ENCODE assay signal across 23 cellular contexts in genomic region chr17:8320262-8320661, GRCh38. TPM values are rescaled to one million over a fixed set of nuclear protein-coding genes. Genes with fewer than 3 reads are reported as not detected.
DNase-seq lines count a peak whose midpoint lies in the region; ATAC-seq, FAIRE-seq and TF ChIP-seq lines count a peak whose summit lies in the region.
"Had no signal": no experiment of that assay in that cellular context is flagged by ENCODE, and none has a peak within 500 bp of the region (broad histone marks: within the 10 kb centered on the region; RNA-seq: fewer than 3 reads in every experiment).

No MANE protein-coding gene starts in this region.

- 51% methylated on average over 4 of the region's 4 CpGs for WGBS in HepG2 (ENCODE audit: low lambda C conversion rate)
- 57% methylated on average over 2 of the region's 4 CpGs for WGBS in right lobe of liver (ENCODE audit: insufficient coverage, low coverage, low lambda C conversion rate, missing lambda C conversion rate)
- 76 to 96% (median 86%) methylated on average over 4 of the region's 4 CpGs for WGBS in spleen, 5 donors

- no peak overlapping the region for H2AFZ ChIP-seq in HepG2 (ENCODE audit: low read length)
- H2AFZ ChIP-seq: GM23248 had no signal

- DNase-seq in HepG2 (ENCODE audit: low spot score) = no peak
- DNase-seq in right lobe of liver = no peak
- no peak for DNase-seq in WTC11 (ENCODE audit: low spot score)
- DNase-seq in endothelial cell (ENCODE audit: low spot score) = no peak
- DNase-seq in spleen = peak; percentile 15
- no peak for DNase-seq in HuH-7 (ENCODE audit: low spot score)
- no peak for DNase-seq in activated T-cell treated with anti-CD3 and anti-CD28 coated beads, Interleukin-2, amount 50 U/mL, for 1 hour
- DNase-seq: Caco-2; CD4-positive, CD25-positive, alpha-beta regulatory T cell; CD8-positive, alpha-beta T cell; DMS153; DND-41; GM23248; H9; HFFc6 had no signal

- TF ChIP-seq CTCF in HepG2 (CRISPR knock-in tag; IDR thresholded peaks at IDR 0.05) = no peak
- TF ChIP-seq CTCF in right lobe of liver (IDR thresholded peaks at IDR 0.05) = no peak
- TF ChIP-seq CTCF in WTC11 (IDR thresholded peaks at IDR 0.05) = no peak
- TF ChIP-seq CTCF in endothelial cell (IDR thresholded peaks at IDR 0.05; ENCODE audit: unreplicated experiment) = no peak
- TF ChIP-seq CTCF in spleen (IDR thresholded peaks at IDR 0.05 in 8 of 11, conservative IDR thresholded peaks at IDR 0.05 in 3 of 11) = no peak

- no peaks in the 10 kb centered on the region for H3K79me2 ChIP-seq in HepG2 (ENCODE audit: insufficient read depth, low read length)

- H3K4me3 ChIP-seq in HepG2 (replicated peaks in 1 of 3; ENCODE audit: insufficient read depth in 1 of 3, low read depth in 2 of 3, low read length in 3 of 3) = no peak overlapping the region
- H3K4me3 ChIP-seq in right lobe of liver = no peak overlapping the region
- H3K4me3 ChIP-seq in spleen = no peak overlapping the region
- H3K4me3 ChIP-seq: BLaER1, GM23248 had no signal

- H3K4me1 Mint-ChIP-seq in WTC11 (peaks cover 19% of the 10 kb centered on the region), endothelial cell (ENCODE audit: unreplicated experiment) (peaks cover 28% of the 10 kb centered on the region)

- no peak for FAIRE-seq in HepG2 (lab: Jason Lieb, UNC)
- FAIRE-seq: G401.6, GM12892 had no signal

- CTCF ChIA-PET in HepG2 (lab: Yijun Ruan, JAX; ENCODE audit: low intra/inter-chr PET ratio, low total read pairs) (no interaction called here), WTC11 (lab: Charles Lee) (interaction anchor here (1.1 kb wide), 1 partner anchor 25 kb away, joined by 3 read pairs; the partner anchor contains the start of gene SLC25A35)

- H3K27ac ChIP-seq in HepG2 (ENCODE audit: extremely low read length, insufficient read depth, low read length) (no peak overlapping the region), right lobe of liver (no peak overlapping the region), spleen (no peak overlapping the region)
- H3K27ac ChIP-seq: BLaER1, C4-2B, GM23248 had no signal

- H3K9ac ChIP-seq in HepG2 (ENCODE audit: insufficient read depth, low read depth, low read length) = no peak overlapping the region
- H3K9ac ChIP-seq: BLaER1, GM23248 had no signal

- intact Hi-C loops in HepG2 (cut with micrococcal nuclease; ENCODE audit: unreplicated experiment) (no loop called here), right lobe of liver (cut with DNase I) (no loop called here), spleen (cut with DNase I; ENCODE audit: low total_unique reads) (no loop called here)

- H3K4me2 ChIP-seq in HepG2 (ENCODE audit: low read depth, low read length) = no peak overlapping the region
- H3K4me2 ChIP-seq: BLaER1 had no signal

- peaks cover 11% of the 10 kb centered on the region for H3K4me1 ChIP-seq in HepG2 (ENCODE audit: insufficient read depth, low read length)
- no peaks in the 10 kb centered on the region for H3K4me1 ChIP-seq in right lobe of liver
- H3K4me1 ChIP-seq in spleen = peaks cover 0 to 7% (median 0%) of the 10 kb centered on the region in 6 donors
- H3K4me1 ChIP-seq: Caco-2 had no signal

- no peak for TF ChIP-seq POLR2A in HepG2 (IDR thresholded peaks at IDR 0.05; ENCODE audit: insufficient read depth in 1 of 2, low read depth in 2 of 2, low read length in 2 of 2)
- TF ChIP-seq POLR2A in right lobe of liver (IDR thresholded peaks at IDR 0.05) = no peak
- no peak for TF ChIP-seq POLR2A in spleen (IDR thresholded peaks at IDR 0.05)

- POLR2A ChIA-PET in HepG2 (lab: Yijun Ruan, JAX) (no interaction called here), WTC11 (lab: Charles Lee) (no interaction called here)

- BruUV-seq in HepG2 (replicated peaks; lab: Mats Ljungman, UMichigan) = no TSS peak

- H4K20me1 ChIP-seq in HepG2 (ENCODE audit: insufficient read depth, low read length) = no peaks in the 10 kb centered on the region
- H4K20me1 ChIP-seq: BLaER1 had no signal

- H3K27ac Mint-ChIP-seq in WTC11 = no peak overlapping the region; the same call in 1 of the 2 replicates
- H3K27ac Mint-ChIP-seq in endothelial cell (ENCODE audit: unreplicated experiment) = no peak overlapping the region
- H3K27ac Mint-ChIP-seq: CD8-positive, alpha-beta T cell; H9; HFFc6 had no signal

- TF ChIP-seq EP300 in HepG2 (IDR thresholded peaks at IDR 0.05; ENCODE audit: low read depth in 2 of 2, low read length in 2 of 2) = no peak
- no peak for TF ChIP-seq EP300 in HepG2 (CRISPR knock-in tag; IDR thresholded peaks at IDR 0.05; ENCODE audit: borderline replicate concordance)

- TF ChIP-seq RAD21 in HepG2 (CRISPR knock-in tag; IDR thresholded peaks at IDR 0.05) = no peak

- no peaks in the 10 kb centered on the region for H3K36me3 Mint-ChIP-seq in WTC11
- peaks cover 51% of the 10 kb centered on the region for H3K36me3 Mint-ChIP-seq in endothelial cell (ENCODE audit: low read depth, unreplicated experiment)
- H3K36me3 Mint-ChIP-seq: CD4-positive, CD25-positive, alpha-beta regulatory T cell; CD8-positive, alpha-beta T cell had no signal

- no peaks in the 10 kb centered on the region for H3K9me3 ChIP-seq in HepG2 (ENCODE audit: low read length)
- H3K9me3 ChIP-seq in right lobe of liver = no peaks in the 10 kb centered on the region
- H3K9me3 ChIP-seq in spleen = no peaks in the 10 kb centered on the region
- H3K9me3 ChIP-seq: BLaER1, Caco-2 had no signal

- H3K27me3 Mint-ChIP-seq in WTC11 (ENCODE audit: low read depth) (peaks cover 27% of the 10 kb centered on the region), endothelial cell (ENCODE audit: unreplicated experiment) (peaks cover 7% of the 10 kb centered on the region)

- peaks cover 5 to 36% of the 10 kb centered on the region in 2 experiments; a peak in 4 of 5 replicates for H3K27me3 ChIP-seq in HepG2 (ENCODE audit: control insufficient read depth in 1 of 2, insufficient read depth in 2 of 2, low read length in 2 of 2)
- H3K27me3 ChIP-seq in right lobe of liver = no peaks in the 10 kb centered on the region
- peaks cover 0 to 28% (median 4%) of the 10 kb centered on the region in 7 donors for H3K27me3 ChIP-seq in spleen (replicated peaks in 1 of 7)

- in situ Hi-C loops in HepG2 (cut with HindIII; ENCODE audit: extremely low pct_ligation_motif_present, low pct_unique_long_range_greater_than_20kb) = no loop called here

- no peak overlapping the region for H3K4me3 Mint-ChIP-seq in WTC11
- H3K4me3 Mint-ChIP-seq in endothelial cell (ENCODE audit: unreplicated experiment) = peak overlapping the region; percentile 81
- H3K4me3 Mint-ChIP-seq: CD4-positive, CD25-positive, alpha-beta regulatory T cell; CD8-positive, alpha-beta T cell; H9; HFFc6 had no signal

- no peak for ATAC-seq in HepG2
- no peak for ATAC-seq in right lobe of liver
- ATAC-seq in WTC11 = no peak
- ATAC-seq in HG02642 (IDR thresholded peaks at IDR 0.05; ENCODE audit: poor library complexity, unreplicated experiment) = no peak
- ATAC-seq: CD8-positive, alpha-beta T cell had no signal

- no peaks in the 10 kb centered on the region for H3K36me3 ChIP-seq in HepG2 (replicated peaks in 1 of 2; ENCODE audit: control insufficient read depth in 1 of 2, insufficient read depth in 2 of 2, low read length in 2 of 2)
- H3K36me3 ChIP-seq in right lobe of liver = no peaks in the 10 kb centered on the region
- peaks cover 0 to 34% (median 0%) of the 10 kb centered on the region in 6 donors for H3K36me3 ChIP-seq in spleen
- H3K36me3 ChIP-seq: BLaER1 had no signal

- H3K9me3 Mint-ChIP-seq in WTC11 = no peaks in the 10 kb centered on the region
- H3K9me3 Mint-ChIP-seq in endothelial cell (ENCODE audit: unreplicated experiment) = no peaks in the 10 kb centered on the region
- H3K9me3 Mint-ChIP-seq: CD8-positive, alpha-beta T cell; HFFc6 had no signal

RNA-seq across cellular contexts. Expression of gene ARHGEF15, which starts 10.2 kb away (rescaled TPM):
- total RNA-seq in HepG2 (2016; rRNA removed; fragmentation: Illumina TruSeq; extraction: Trizol) = not detected in 2 replicates
- total RNA-seq in HepG2 (2016; cell fraction: cytosol; rRNA removed; fragmentation: Illumina TruSeq; extraction: Trizol; ENCODE audit: low read depth) = not detected in 2 replicates
- total RNA-seq in HepG2 (2016; cell fraction: insoluble cytoplasmic fraction; rRNA removed; fragmentation: Illumina TruSeq; extraction: Trizol) = not detected in 2 replicates
- total RNA-seq in HepG2 (2016; cell fraction: membrane; rRNA removed; fragmentation: Illumina TruSeq; extraction: Trizol) = not detected in 2 replicates
- total RNA-seq in HepG2 (2016; cell fraction: nucleus; rRNA removed; fragmentation: Illumina TruSeq; extraction: Trizol) = not detected in 2 replicates
- polyA plus RNA-seq in HepG2 (2011; rRNA removed) = not detected in 2 replicates
- polyA plus RNA-seq in HepG2 (2011; cell fraction: cytosol; rRNA removed) = not detected in 2 replicates
- not detected in 2 replicates for polyA plus RNA-seq in HepG2 (2011; cell fraction: nucleus; rRNA removed)
- polyA plus RNA-seq in HepG2 (2012) = not detected in 2 replicates
- not detected in 2 replicates for polyA plus RNA-seq in HepG2 (2016; cell fraction: cytosol; fragmentation: Illumina TruSeq; extraction: Trizol; ENCODE audit: low read depth)
- not detected in 2 replicates for polyA plus RNA-seq in HepG2 (2016; cell fraction: insoluble cytoplasmic fraction; fragmentation: Illumina TruSeq; extraction: Trizol; ENCODE audit: low read depth)
- polyA plus RNA-seq in HepG2 (2016; cell fraction: membrane; fragmentation: Illumina TruSeq; extraction: Trizol; ENCODE audit: low read depth) = not detected in 2 replicates
- not detected in 2 replicates for polyA plus RNA-seq in HepG2 (2016; cell fraction: nucleus; fragmentation: Illumina TruSeq; extraction: Trizol; ENCODE audit: insufficient read depth, low read depth)
- polyA minus RNA-seq in HepG2 (2011; rRNA and poly(A)+ RNA removed; ENCODE audit: low replicate concordance) = not detected in 2 replicates
- polyA minus RNA-seq in HepG2 (2011; cell fraction: cytosol; rRNA and poly(A)+ RNA removed) = not detected in 2 replicates
- polyA minus RNA-seq in HepG2 (2011; cell fraction: nucleus; rRNA and poly(A)+ RNA removed) = not detected in 2 replicates
- 10 to 100 TPM in 1 of 6 experiments, 1 to 10 TPM in 5; 1.6 to 12.2 (median 2.5) TPM for total RNA-seq in right lobe of liver
- 1.5 to 2.8 TPM (median 1.8 TPM) in 3 replicates for total RNA-seq in WTC11 (2021)
- 113 TPM for total RNA-seq in endothelial cell (ENCODE audit: unreplicated experiment)
- total RNA-seq in spleen = 10 to 100 TPM in 4 of 7 donors, 1 to 10 TPM in 3; 6.9 to 16.7 (median 12.1) TPM
- polyA plus RNA-seq in spleen = 10 to 100 TPM in 1 of 3 donors, 1 to 10 TPM in 2; 2.3 to 14.2 (median 7.3) TPM
- total RNA-seq: A172; A673; Caco-2; CD4-positive, CD25-positive, alpha-beta regulatory T cell; CD8-positive, alpha-beta T cell; GM23248; H4; HFFc6 had no signal
- polyA plus RNA-seq: CD4-positive, CD25-positive, alpha-beta regulatory T cell; GM23248 had no signal

RNA-seq across cellular contexts. Expression of gene ODF4, which starts 19.4 kb away (rescaled TPM):
- total RNA-seq in HepG2 (2016; rRNA removed; fragmentation: Illumina TruSeq; extraction: Trizol) = not detected in 2 replicates
- not detected in 2 replicates for total RNA-seq in HepG2 (2016; cell fraction: cytosol; rRNA removed; fragmentation: Illumina TruSeq; extraction: Trizol; ENCODE audit: low read depth)
- not detected in 2 replicates for total RNA-seq in HepG2 (2016; cell fraction: insoluble cytoplasmic fraction; rRNA removed; fragmentation: Illumina TruSeq; extraction: Trizol)
- not detected in 2 replicates for total RNA-seq in HepG2 (2016; cell fraction: membrane; rRNA removed; fragmentation: Illumina TruSeq; extraction: Trizol)
- not detected in 2 replicates for total RNA-seq in HepG2 (2016; cell fraction: nucleus; rRNA removed; fragmentation: Illumina TruSeq; extraction: Trizol)
- polyA plus RNA-seq in HepG2 (2011; rRNA removed) = not detected in 2 replicates
- not detected in 2 replicates for polyA plus RNA-seq in HepG2 (2011; cell fraction: cytosol; rRNA removed)
- not detected in 2 replicates for polyA plus RNA-seq in HepG2 (2011; cell fraction: nucleus; rRNA removed)
- not detected in 2 replicates for polyA plus RNA-seq in HepG2 (2012)
- not detected in 2 replicates for polyA plus RNA-seq in HepG2 (2016; cell fraction: cytosol; fragmentation: Illumina TruSeq; extraction: Trizol; ENCODE audit: low read depth)
- polyA plus RNA-seq in HepG2 (2016; cell fraction: insoluble cytoplasmic fraction; fragmentation: Illumina TruSeq; extraction: Trizol; ENCODE audit: low read depth) = not detected in 2 replicates
- polyA plus RNA-seq in HepG2 (2016; cell fraction: membrane; fragmentation: Illumina TruSeq; extraction: Trizol; ENCODE audit: low read depth) = not detected in 2 replicates
- not detected in 2 replicates for polyA plus RNA-seq in HepG2 (2016; cell fraction: nucleus; fragmentation: Illumina TruSeq; extraction: Trizol; ENCODE audit: insufficient read depth, low read depth)
- not detected in 2 replicates for polyA minus RNA-seq in HepG2 (2011; rRNA and poly(A)+ RNA removed; ENCODE audit: low replicate concordance)
- polyA minus RNA-seq in HepG2 (2011; cell fraction: cytosol; rRNA and poly(A)+ RNA removed) = not detected in 2 replicates
- polyA minus RNA-seq in HepG2 (2011; cell fraction: nucleus; rRNA and poly(A)+ RNA removed) = not detected in 2 replicates
- not detected for total RNA-seq in right lobe of liver
- not detected in 3 replicates for total RNA-seq in WTC11 (2021)
- not detected for total RNA-seq in endothelial cell (ENCODE audit: unreplicated experiment)
- not detected for total RNA-seq in spleen
- not detected for polyA plus RNA-seq in spleen
- total RNA-seq: A172; A673; Caco-2; CD4-positive, CD25-positive, alpha-beta regulatory T cell; CD8-positive, alpha-beta T cell; GM23248; H4; H9; HFFc6 had no signal
- polyA plus RNA-seq: CD4-positive, CD25-positive, alpha-beta regulatory T cell; GM23248 had no signal

RNA-seq across cellular contexts. Expression of gene SLC25A35, which starts 25.1 kb away (rescaled TPM):
- total RNA-seq in HepG2 (2016; rRNA removed; fragmentation: Illumina TruSeq; extraction: Trizol) = 0.28 and 0.91 TPM in 2 replicates
- total RNA-seq in HepG2 (2016; cell fraction: cytosol; rRNA removed; fragmentation: Illumina TruSeq; extraction: Trizol; ENCODE audit: low read depth) = 0.61 and 1.1 TPM in 2 replicates
- 0.30 and 0.82 TPM in 2 replicates for total RNA-seq in HepG2 (2016; cell fraction: insoluble cytoplasmic fraction; rRNA removed; fragmentation: Illumina TruSeq; extraction: Trizol)
- 0.46 and 0.69 TPM in 2 replicates for total RNA-seq in HepG2 (2016; cell fraction: membrane; rRNA removed; fragmentation: Illumina TruSeq; extraction: Trizol)
- total RNA-seq in HepG2 (2016; cell fraction: nucleus; rRNA removed; fragmentation: Illumina TruSeq; extraction: Trizol) = 1.9 and 2.9 TPM in 2 replicates
- polyA plus RNA-seq in HepG2 (2011; rRNA removed) = 1.1 and 1.8 TPM in 2 replicates
- polyA plus RNA-seq in HepG2 (2011; cell fraction: cytosol; rRNA removed) = 0.73 and 0.74 TPM in 2 replicates
- 12.0 and 12.7 TPM in 2 replicates for polyA plus RNA-seq in HepG2 (2011; cell fraction: nucleus; rRNA removed)
- 2.4 and 3.3 TPM in 2 replicates for polyA plus RNA-seq in HepG2 (2012)
- 0.33 and 0.42 TPM in 2 replicates for polyA plus RNA-seq in HepG2 (2016; cell fraction: cytosol; fragmentation: Illumina TruSeq; extraction: Trizol; ENCODE audit: low read depth)
- 0.99 and 1.5 TPM in 2 replicates for polyA plus RNA-seq in HepG2 (2016; cell fraction: insoluble cytoplasmic fraction; fragmentation: Illumina TruSeq; extraction: Trizol; ENCODE audit: low read depth)
- 0.37 and 0.59 TPM in 2 replicates for polyA plus RNA-seq in HepG2 (2016; cell fraction: membrane; fragmentation: Illumina TruSeq; extraction: Trizol; ENCODE audit: low read depth)
- polyA plus RNA-seq in HepG2 (2016; cell fraction: nucleus; fragmentation: Illumina TruSeq; extraction: Trizol; ENCODE audit: insufficient read depth, low read depth) = 5.8 and 6.6 TPM in 2 replicates
- polyA minus RNA-seq in HepG2 (2011; rRNA and poly(A)+ RNA removed; ENCODE audit: low replicate concordance) = 2.3 and 6.0 TPM in 2 replicates
- polyA minus RNA-seq in HepG2 (2011; cell fraction: cytosol; rRNA and poly(A)+ RNA removed) = 0.35 and 0.49 TPM in 2 replicates
- 2.1 and 2.4 TPM in 2 replicates for polyA minus RNA-seq in HepG2 (2011; cell fraction: nucleus; rRNA and poly(A)+ RNA removed)
- 1 to 10 TPM in 4 of 6 experiments, under 1 TPM in 2; 0.49 to 3.0 (median 1.6) TPM for total RNA-seq in right lobe of liver
- 4.5 to 7.6 TPM (median 5.4 TPM) in 3 replicates for total RNA-seq in WTC11 (2021)
- 6.9 TPM for total RNA-seq in endothelial cell (ENCODE audit: unreplicated experiment)
- total RNA-seq in spleen = 10 to 100 TPM in 1 of 7 donors, 1 to 10 TPM in 6; 4.2 to 16.7 (median 7.3) TPM
- polyA plus RNA-seq in spleen = 1 to 10 TPM; 4.6 to 5.6 (median 5.5) TPM

RNA-seq across cellular contexts. Expression of gene RANGRF, which starts 31.8 kb away (rescaled TPM):
- total RNA-seq in HepG2 (2016; rRNA removed; fragmentation: Illumina TruSeq; extraction: Trizol) (18.6 and 21.3 TPM in 2 replicates), right lobe of liver (1 to 10 TPM; 4.7 to 9.5 (median 6.8) TPM), WTC11 (2021) (32.7 to 36.8 TPM (median 34.6 TPM) in 3 replicates), endothelial cell (ENCODE audit: unreplicated experiment) (22.0 TPM), spleen (10 to 100 TPM; 18.9 to 25.6 (median 21.2) TPM)
- 32.2 and 35.5 TPM in 2 replicates for total RNA-seq in HepG2 (2016; cell fraction: cytosol; rRNA removed; fragmentation: Illumina TruSeq; extraction: Trizol; ENCODE audit: low read depth)
- total RNA-seq in HepG2 (2016; cell fraction: insoluble cytoplasmic fraction; rRNA removed; fragmentation: Illumina TruSeq; extraction: Trizol) = 18.4 and 19.4 TPM in 2 replicates
- total RNA-seq in HepG2 (2016; cell fraction: membrane; rRNA removed; fragmentation: Illumina TruSeq; extraction: Trizol) = 30.6 and 38.9 TPM in 2 replicates
- 10.6 and 12.2 TPM in 2 replicates for total RNA-seq in HepG2 (2016; cell fraction: nucleus; rRNA removed; fragmentation: Illumina TruSeq; extraction: Trizol)
- polyA plus RNA-seq in HepG2 (2011; rRNA removed) (40.7 and 48.4 TPM in 2 replicates), spleen (10 to 100 TPM; 52.1 to 55.9 (median 54.1) TPM)
- 40.0 and 51.2 TPM in 2 replicates for polyA plus RNA-seq in HepG2 (2011; cell fraction: cytosol; rRNA removed)
- 53.9 and 65.1 TPM in 2 replicates for polyA plus RNA-seq in HepG2 (2011; cell fraction: nucleus; rRNA removed)
- polyA plus RNA-seq in HepG2 (2012) = 30.0 and 42.5 TPM in 2 replicates
- polyA plus RNA-seq in HepG2 (2016; cell fraction: cytosol; fragmentation: Illumina TruSeq; extraction: Trizol; ENCODE audit: low read depth) = 60.5 and 82.6 TPM in 2 replicates
- polyA plus RNA-seq in HepG2 (2016; cell fraction: insoluble cytoplasmic fraction; fragmentation: Illumina TruSeq; extraction: Trizol; ENCODE audit: low read depth) = 34.4 and 37.9 TPM in 2 replicates
- 50.3 and 63.7 TPM in 2 replicates for polyA plus RNA-seq in HepG2 (2016; cell fraction: membrane; fragmentation: Illumina TruSeq; extraction: Trizol; ENCODE audit: low read depth)
- 38.8 and 42.0 TPM in 2 replicates for polyA plus RNA-seq in HepG2 (2016; cell fraction: nucleus; fragmentation: Illumina TruSeq; extraction: Trizol; ENCODE audit: insufficient read depth, low read depth)
- polyA minus RNA-seq in HepG2 (2011; rRNA and poly(A)+ RNA removed; ENCODE audit: low replicate concordance) = 22.2 and 42.1 TPM in 2 replicates
- 12.3 and 12.6 TPM in 2 replicates for polyA minus RNA-seq in HepG2 (2011; cell fraction: cytosol; rRNA and poly(A)+ RNA removed)
- polyA minus RNA-seq in HepG2 (2011; cell fraction: nucleus; rRNA and poly(A)+ RNA removed) = 6.8 and 9.6 TPM in 2 replicates
